17 cellular contexts compared by ENCODE assay signal in genomic region chr19:49739098-49739497, GRCh38. TPM values are rescaled to one million over a fixed set of nuclear protein-coding genes. Genes with fewer than 3 reads are reported as not detected.
A peak's percentile ranks its signal among the peaks of the same experiment; 100 is the strongest.
DNase-seq lines count a peak whose midpoint lies in the region; ATAC-seq and TF ChIP-seq lines count a peak whose summit lies in the region.
"Had no signal": no experiment of that assay in that cellular context is flagged by ENCODE, and none has a peak within 500 bp of the region (broad histone marks: within the 10 kb centered on the region; RNA-seq: fewer than 3 reads in every experiment).

No MANE protein-coding gene starts in this region.

- H3K4me3 Mint-ChIP-seq in activated CD4-positive, alpha-beta T cell treated with anti-CD3 and anti-CD28 coated beads, Interleukin-2, amount 10 ng/mL, durations not matched to agents 7 days and 5 days: no peak overlapping the region
- H3K4me3 Mint-ChIP-seq in activated CD4-positive, alpha-beta T cell treated with anti-CD3 and anti-CD28 coated beads for 36 hours: no peak overlapping the region
- no peak overlapping the region for H3K4me3 Mint-ChIP-seq in natural killer cell
- no peak overlapping the region for H3K4me3 Mint-ChIP-seq in natural killer cell treated with Interleukin-12 subunit alpha and Interleukin-12 subunit beta and Interleukin-15 and Interleukin-18, amount 100 ng/mL, for 72 hours
- no peak overlapping the region for H3K4me3 Mint-ChIP-seq in effector memory CD8-positive, alpha-beta T cell
- H3K4me3 Mint-ChIP-seq: B cell; CD4-positive, alpha-beta T cell; CD8-positive, alpha-beta T cell had no signal

- DNase-seq in activated CD4-positive, alpha-beta T cell treated with anti-CD3 and anti-CD28 coated beads, Interleukin-2, amount 10 ng/mL, durations not matched to agents 7 days and 5 days: peak; percentile 16
- no peak for DNase-seq in activated CD4-positive, alpha-beta T cell treated with anti-CD3 and anti-CD28 coated beads for 36 hours
- DNase-seq in natural killer cell: no peak
- no peak for DNase-seq in natural killer cell treated with Interleukin-12 subunit alpha and Interleukin-12 subunit beta and Interleukin-15 and Interleukin-18, amount 100 ng/mL, for 72 hours (ENCODE audit: low spot score)
- no peak for DNase-seq in effector memory CD8-positive, alpha-beta T cell
- DNase-seq in effector CD4-positive, alpha-beta T cell: no peak
- no peak for DNase-seq in activated CD8-positive, alpha-beta memory T cell treated with anti-CD3 and anti-CD28 coated beads for 24 hours
- DNase-seq: AML-193; Caco-2; Calu3; CD4-positive, alpha-beta T cell; CD8-positive, alpha-beta T cell; DMS79 treated with DMSO at 0.1 percent for 48 hours; GF-D8 had no signal

- H3K36me3 Mint-ChIP-seq in activated CD4-positive, alpha-beta T cell treated with anti-CD3 and anti-CD28 coated beads, Interleukin-2, amount 10 ng/mL, durations not matched to agents 7 days and 5 days (ENCODE audit: low read depth): no peaks in the 10 kb centered on the region
- no peaks in the 10 kb centered on the region for H3K36me3 Mint-ChIP-seq in activated CD4-positive, alpha-beta T cell treated with anti-CD3 and anti-CD28 coated beads for 36 hours (ENCODE audit: low read depth)
- no peaks in the 10 kb centered on the region for H3K36me3 Mint-ChIP-seq in natural killer cell
- H3K36me3 Mint-ChIP-seq in natural killer cell treated with Interleukin-12 subunit alpha and Interleukin-12 subunit beta and Interleukin-15 and Interleukin-18, amount 100 ng/mL, for 72 hours: no peaks in the 10 kb centered on the region
- H3K36me3 Mint-ChIP-seq in effector memory CD8-positive, alpha-beta T cell (ENCODE audit: insufficient read depth): peaks cover 3% of the 10 kb centered on the region
- H3K36me3 Mint-ChIP-seq: CD8-positive, alpha-beta T cell had no signal

- peaks cover 5% of the 10 kb centered on the region for H3K9me3 Mint-ChIP-seq in activated CD4-positive, alpha-beta T cell treated with anti-CD3 and anti-CD28 coated beads, Interleukin-2, amount 10 ng/mL, durations not matched to agents 7 days and 5 days
- no peaks in the 10 kb centered on the region for H3K9me3 Mint-ChIP-seq in activated CD4-positive, alpha-beta T cell treated with anti-CD3 and anti-CD28 coated beads for 36 hours (ENCODE audit: low read depth)
- no peaks in the 10 kb centered on the region for H3K9me3 Mint-ChIP-seq in natural killer cell
- H3K9me3 Mint-ChIP-seq in natural killer cell treated with Interleukin-12 subunit alpha and Interleukin-12 subunit beta and Interleukin-15 and Interleukin-18, amount 100 ng/mL, for 72 hours: no peaks in the 10 kb centered on the region
- H3K9me3 Mint-ChIP-seq in effector memory CD8-positive, alpha-beta T cell: no peaks in the 10 kb centered on the region
- H3K9me3 Mint-ChIP-seq: CD4-positive, alpha-beta T cell; CD8-positive, alpha-beta T cell had no signal

- POLR2A ChIA-PET in activated CD4-positive, alpha-beta T cell treated with anti-CD3 and anti-CD28 coated beads, Interleukin-2, amount 10 ng/mL, durations not matched to agents 7 days and 5 days (lab: Charles Lee): no interaction called here
- POLR2A ChIA-PET in activated CD4-positive, alpha-beta T cell treated with anti-CD3 and anti-CD28 coated beads for 36 hours (lab: Charles Lee): no interaction called here

- no peak for ATAC-seq in activated CD4-positive, alpha-beta T cell treated with anti-CD3 and anti-CD28 coated beads for 36 hours
- peak in 1 of 3 donors; percentile 63 for ATAC-seq in natural killer cell
- no peak for ATAC-seq in natural killer cell treated with Interleukin-12 subunit alpha and Interleukin-12 subunit beta and Interleukin-15 and Interleukin-18, amount 100 ng/mL, for 72 hours
- ATAC-seq in effector memory CD8-positive, alpha-beta T cell (replicated peaks): peak; percentile 48
- ATAC-seq: A549; CD8-positive, alpha-beta T cell had no signal

- H3K27ac Mint-ChIP-seq in activated CD4-positive, alpha-beta T cell treated with anti-CD3 and anti-CD28 coated beads, Interleukin-2, amount 10 ng/mL, durations not matched to agents 7 days and 5 days: peak overlapping the region; percentile 66
- no peak overlapping the region for H3K27ac Mint-ChIP-seq in activated CD4-positive, alpha-beta T cell treated with anti-CD3 and anti-CD28 coated beads for 36 hours
- peak overlapping the region; percentile 16 to 77 for H3K27ac Mint-ChIP-seq in natural killer cell
- no peak overlapping the region for H3K27ac Mint-ChIP-seq in natural killer cell treated with Interleukin-12 subunit alpha and Interleukin-12 subunit beta and Interleukin-15 and Interleukin-18, amount 100 ng/mL, for 72 hours
- H3K27ac Mint-ChIP-seq in effector memory CD8-positive, alpha-beta T cell: no peak overlapping the region
- H3K27ac Mint-ChIP-seq: B cell; CD4-positive, alpha-beta T cell; CD8-positive, alpha-beta T cell had no signal

- intact Hi-C loops in activated CD4-positive, alpha-beta T cell treated with anti-CD3 and anti-CD28 coated beads for 36 hours (cut with DNase I, micrococcal nuclease): no loop called here
- intact Hi-C loops in natural killer cell (cut with micrococcal nuclease): no loop called here

- CTCF ChIA-PET in activated CD4-positive, alpha-beta T cell treated with anti-CD3 and anti-CD28 coated beads, Interleukin-2, amount 10 ng/mL, durations not matched to agents 7 days and 5 days (lab: Charles Lee): no interaction called here
- CTCF ChIA-PET in activated CD4-positive, alpha-beta T cell treated with anti-CD3 and anti-CD28 coated beads for 36 hours (lab: Charles Lee): no interaction called here

- H3K4me1 Mint-ChIP-seq in activated CD4-positive, alpha-beta T cell treated with anti-CD3 and anti-CD28 coated beads, Interleukin-2, amount 10 ng/mL, durations not matched to agents 7 days and 5 days: peaks cover 11% of the 10 kb centered on the region
- no peaks in the 10 kb centered on the region for H3K4me1 Mint-ChIP-seq in activated CD4-positive, alpha-beta T cell treated with anti-CD3 and anti-CD28 coated beads for 36 hours
- H3K4me1 Mint-ChIP-seq in natural killer cell: peaks cover 5 to 7% of the 10 kb centered on the region in 2 donors
- H3K4me1 Mint-ChIP-seq in natural killer cell treated with Interleukin-12 subunit alpha and Interleukin-12 subunit beta and Interleukin-15 and Interleukin-18, amount 100 ng/mL, for 72 hours (ENCODE audit: low read depth in 2 of 2): peaks cover 0 to 9% of the 10 kb centered on the region in 2 donors
- H3K4me1 Mint-ChIP-seq in effector memory CD8-positive, alpha-beta T cell (ENCODE audit: low read depth in 2 of 2): peaks cover 6 to 7% of the 10 kb centered on the region in 2 donors
- H3K4me1 Mint-ChIP-seq: B cell had no signal

- H3K27me3 Mint-ChIP-seq in activated CD4-positive, alpha-beta T cell treated with anti-CD3 and anti-CD28 coated beads, Interleukin-2, amount 10 ng/mL, durations not matched to agents 7 days and 5 days: peaks cover 4% of the 10 kb centered on the region
- no peaks in the 10 kb centered on the region for H3K27me3 Mint-ChIP-seq in activated CD4-positive, alpha-beta T cell treated with anti-CD3 and anti-CD28 coated beads for 36 hours
- no peaks in the 10 kb centered on the region for H3K27me3 Mint-ChIP-seq in natural killer cell (ENCODE audit: low read depth in 2 of 2)
- no peaks in the 10 kb centered on the region for H3K27me3 Mint-ChIP-seq in natural killer cell treated with Interleukin-12 subunit alpha and Interleukin-12 subunit beta and Interleukin-15 and Interleukin-18, amount 100 ng/mL, for 72 hours
- peaks cover 0 to 9% of the 10 kb centered on the region in 2 donors for H3K27me3 Mint-ChIP-seq in effector memory CD8-positive, alpha-beta T cell
- H3K27me3 Mint-ChIP-seq: CD4-positive, alpha-beta T cell had no signal

- no peak for TF ChIP-seq CTCF in natural killer cell (IDR thresholded peaks at IDR 0.05)

RNA-seq across cellular contexts. Expression of gene TSKS, which starts 24.0 kb away (rescaled TPM):
- total RNA-seq in activated CD4-positive, alpha-beta T cell treated with anti-CD3 and anti-CD28 coated beads, Interleukin-2, amount 10 ng/mL, durations not matched to agents 7 days and 5 days: 1 to 10 TPM; 4.5 to 5.4 TPM
- total RNA-seq in activated CD4-positive, alpha-beta T cell treated with anti-CD3 and anti-CD28 coated beads for 36 hours: 1 to 10 TPM; 1.9 to 2.1 TPM
- 1 to 10 TPM in 2 of 3 donors, under 1 TPM in 1; 0.35 to 2.4 (median 1.7) TPM for total RNA-seq in natural killer cell
- total RNA-seq in natural killer cell treated with Interleukin-12 subunit alpha and Interleukin-12 subunit beta and Interleukin-15 and Interleukin-18, amount 100 ng/mL, for 72 hours: under 1 TPM; 0.38 to 0.53 TPM
- total RNA-seq: A172, Caco-2, Calu3 had no signal

RNA-seq across cellular contexts. Expression of gene AP2A1, which starts 27.7 kb away (rescaled TPM):
- 10 to 100 TPM; 77.2 to 87.9 TPM for total RNA-seq in activated CD4-positive, alpha-beta T cell treated with anti-CD3 and anti-CD28 coated beads, Interleukin-2, amount 10 ng/mL, durations not matched to agents 7 days and 5 days
- 100 to 1,000 TPM in 1 of 2 experiments, 10 to 100 TPM in 1; 79.4 to 102 TPM for total RNA-seq in activated CD4-positive, alpha-beta T cell treated with anti-CD3 and anti-CD28 coated beads for 36 hours
- total RNA-seq in natural killer cell: 100 to 1,000 TPM; 137 to 163 (median 161) TPM
- 100 to 1,000 TPM; 131 to 142 TPM for total RNA-seq in natural killer cell treated with Interleukin-12 subunit alpha and Interleukin-12 subunit beta and Interleukin-15 and Interleukin-18, amount 100 ng/mL, for 72 hours

RNA-seq across cellular contexts. Expression of gene CPT1C, which starts 48.2 kb away (rescaled TPM):
- total RNA-seq in activated CD4-positive, alpha-beta T cell treated with anti-CD3 and anti-CD28 coated beads, Interleukin-2, amount 10 ng/mL, durations not matched to agents 7 days and 5 days: 1 to 10 TPM in 1 of 2 experiments, under 1 TPM in 1; 0.79 to 1.3 TPM
- total RNA-seq in activated CD4-positive, alpha-beta T cell treated with anti-CD3 and anti-CD28 coated beads for 36 hours: 1 to 10 TPM; 1.1 to 1.6 TPM
- under 1 TPM; 0.34 to 0.78 (median 0.73) TPM for total RNA-seq in natural killer cell
- total RNA-seq in natural killer cell treated with Interleukin-12 subunit alpha and Interleukin-12 subunit beta and Interleukin-15 and Interleukin-18, amount 100 ng/mL, for 72 hours: 1 to 10 TPM in 1 of 2 donors, under 1 TPM in 1; 0.52 to 2.7 TPM

RNA-seq across cellular contexts. Expression of gene ADM5, which starts 49.7 kb away (rescaled TPM):
- total RNA-seq in activated CD4-positive, alpha-beta T cell treated with anti-CD3 and anti-CD28 coated beads, Interleukin-2, amount 10 ng/mL, durations not matched to agents 7 days and 5 days: 1 to 10 TPM; 3.7 to 4.9 TPM
- 1 to 10 TPM; 4.1 to 4.4 TPM for total RNA-seq in activated CD4-positive, alpha-beta T cell treated with anti-CD3 and anti-CD28 coated beads for 36 hours
- 1 to 10 TPM; 2.3 to 2.9 (median 2.4) TPM for total RNA-seq in natural killer cell
- 10 to 100 TPM in 1 of 2 donors, 1 to 10 TPM in 1; 5.7 to 18.5 TPM for total RNA-seq in natural killer cell treated with Interleukin-12 subunit alpha and Interleukin-12 subunit beta and Interleukin-15 and Interleukin-18, amount 100 ng/mL, for 72 hours

Comparison
In these comparisons a context has a peak if more than half of its experiments do, and no peak if none do; other contexts are left out.
1. H3K27ac Mint-ChIP-seq: peak in activated CD4-positive, alpha-beta T cell treated with anti-CD3 and anti-CD28 coated beads, Interleukin-2, amount 10 ng/mL, durations not matched to agents 7 days and 5 days (single experiment) and natural killer cell (2 of 2); none in activated CD4-positive, alpha-beta T cell treated with anti-CD3 and anti-CD28 coated beads for 36 hours (single experiment), natural killer cell treated with Interleukin-12 subunit alpha and Interleukin-12 subunit beta and Interleukin-15 and Interleukin-18, amount 100 ng/mL, for 72 hours (0 of 2) and effector memory CD8-positive, alpha-beta T cell (0 of 2).